ENCODE assay signal across 27 cellular contexts in the genomic region with DNA sequence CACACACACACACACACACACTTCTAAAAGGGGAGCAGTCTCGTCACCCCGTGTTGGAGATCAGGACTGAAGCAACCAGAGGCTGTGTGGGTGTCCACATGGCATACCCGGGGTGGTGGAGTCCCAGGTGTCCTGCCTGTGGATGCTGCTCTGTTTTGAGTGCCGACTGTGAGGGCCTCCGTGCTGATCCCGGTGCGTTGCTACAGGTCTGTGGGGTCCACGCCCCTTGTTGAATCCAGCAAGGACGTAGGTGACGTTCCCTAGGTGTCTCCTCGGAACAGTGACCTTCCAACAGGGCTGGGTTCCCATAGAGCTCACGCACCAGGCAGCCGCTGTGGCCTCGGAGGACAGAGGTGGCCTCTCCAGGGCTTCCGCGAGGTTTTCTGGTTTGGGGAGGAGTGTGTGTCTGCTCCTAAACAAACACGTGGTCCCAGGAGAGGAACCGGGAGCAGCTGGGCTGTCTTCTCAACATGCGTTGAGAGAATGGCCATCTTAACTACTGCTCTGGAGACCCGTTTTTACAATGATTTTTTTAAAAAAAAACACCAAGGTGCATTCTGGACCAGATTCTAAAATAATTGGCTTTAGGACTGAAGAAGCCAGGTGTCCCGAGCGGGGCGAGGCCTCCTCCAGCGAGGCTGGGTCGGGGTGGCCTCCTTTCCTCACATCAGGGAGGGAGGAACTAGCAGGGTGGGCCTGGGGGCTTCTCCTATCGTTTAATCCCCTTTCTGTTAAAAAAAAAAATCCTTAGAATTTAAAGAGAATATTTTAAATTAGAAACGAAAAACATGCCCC.
A peak's percentile ranks its signal among the peaks of the same experiment; 100 is the strongest.
DNase-seq lines count a peak whose midpoint lies in the region; ATAC-seq and TF ChIP-seq lines count a peak whose summit lies in the region.
"Had no signal": no experiment of that assay in that cellular context is flagged by ENCODE, and none has a peak within 500 bp of the region (broad histone marks: within the 10 kb centered on the region; RNA-seq: fewer than 3 reads in every experiment).

No MANE protein-coding gene starts in this region.

- no peak overlapping the region for H3K27ac ChIP-seq in osteoblast (ENCODE audit: low read depth, low read length)
- H3K27ac ChIP-seq: esophagus squamous epithelium, WERI-Rb-1 had no signal

- no peak overlapping the region for H3K4me2 ChIP-seq in osteoblast (ENCODE audit: insufficient read depth, low read length)

- H2AFZ ChIP-seq in osteoblast (ENCODE audit: low read length) = no peak overlapping the region

- DNase-seq in activated CD4-positive, CD25-positive, alpha-beta regulatory T cell treated with anti-CD3 and anti-CD28 coated beads, Interleukin-2, amount 50 U/mL, for 72 hours = peak; percentile 28
- DNase-seq in stimulated activated naive CD8-positive, alpha-beta T cell treated with anti-CD3 and anti-CD28 coated beads, Interleukin-15, Interleukin-2, amounts not matched to agents 100 U/mL and 50 U/mL, for 24 hours = no peak
- no peak for DNase-seq in stimulated activated naive CD8-positive, alpha-beta T cell treated with anti-CD3 and anti-CD28 coated beads, Interleukin-15, amount 100 ng/mL, for 72 hours
- DNase-seq in osteoblast (ENCODE audit: insufficient read length, low spot score, missing footprints) (peak; percentile 78), NCI-H1694 (lab: John Stamatoyannopoulos, UW) (no peak), SW480 (ENCODE audit: low spot score) (no peak)
- no peak for DNase-seq in activated CD4-positive, alpha-beta T cell treated with anti-CD3 and anti-CD28 coated beads, Interleukin-2, amount 10 ng/mL, durations not matched to agents 24 days and 14 days
- DNase-seq: CD8-positive, alpha-beta T cell; central memory CD4-positive, alpha-beta T cell; dermis blood vessel endothelial cell; EL; esophagus squamous epithelium; foreskin melanocyte; GOT3; HFFc6; Kasumi-1; midbrain; NCI-H1694 treated with DMSO at 0.1 percent for 48 hours; NCI-H526 treated with DMSO at 0.1 percent for 48 hours; SIG-M5; stimulated activated CD4-positive, alpha-beta T cell treated with anti-CD3 and anti-CD28 coated beads, Interleukin-15, amount 100 ng/mL, for 24 hours; stimulated activated naive B cell treated with anti-CD40 and anti-IgM and Interleukin-4, amounts not matched to agents 10 μg/mL and 1 μg/mL and 100 μg/mL, for 72 hours; T-helper 9 cell; WERI-Rb-1 had no signal

- H3K4me3 ChIP-seq in osteoblast (ENCODE audit: insufficient read depth, low read length) = no peak overlapping the region
- H3K4me3 ChIP-seq: esophagus squamous epithelium had no signal

- H3K27ac Mint-ChIP-seq in stimulated activated naive CD8-positive, alpha-beta T cell treated with anti-CD3 and anti-CD28 coated beads, Interleukin-15, amount 100 ng/mL, for 72 hours = no peak overlapping the region
- H3K27ac Mint-ChIP-seq in activated CD4-positive, alpha-beta T cell treated with anti-CD3 and anti-CD28 coated beads, Interleukin-2, amount 10 ng/mL, durations not matched to agents 24 days and 14 days = no peak overlapping the region
- H3K27ac Mint-ChIP-seq: CD8-positive, alpha-beta T cell; HFFc6; stimulated activated naive B cell treated with anti-CD40 and anti-IgM and Interleukin-4, amounts not matched to agents 10 μg/mL and 1 μg/mL and 100 μg/mL, for 72 hours had no signal

- H3K36me3 ChIP-seq in osteoblast (ENCODE audit: insufficient read depth, low read length) = peaks cover 14% of the 10 kb centered on the region

- no peaks in the 10 kb centered on the region for H4K20me1 ChIP-seq in osteoblast (ENCODE audit: insufficient read depth, low read length)

- H3K79me2 ChIP-seq in osteoblast (ENCODE audit: insufficient read depth, low read length) = no peaks in the 10 kb centered on the region

- intact Hi-C loops in activated CD4-positive, alpha-beta T cell treated with anti-CD3 and anti-CD28 coated beads, Interleukin-2, amount 10 ng/mL, durations not matched to agents 24 days and 14 days (cut with micrococcal nuclease) = no loop called here

- peaks cover 10% of the 10 kb centered on the region for H3K9me3 ChIP-seq in osteoblast (ENCODE audit: low read depth, low read length)

- peaks cover 71% of the 10 kb centered on the region for H3K36me3 Mint-ChIP-seq in activated CD4-positive, alpha-beta T cell treated with anti-CD3 and anti-CD28 coated beads, Interleukin-2, amount 10 ng/mL, durations not matched to agents 24 days and 14 days (ENCODE audit: low read depth)

- no peaks in the 10 kb centered on the region for H3K27me3 ChIP-seq in osteoblast (ENCODE audit: insufficient read depth, low read length)
- H3K27me3 ChIP-seq: esophagus squamous epithelium had no signal

- no peak for TF ChIP-seq CTCF in osteoblast (IDR thresholded peaks at IDR 0.05; ENCODE audit: extremely low read depth, low read depth, low read length)

- no peak for ATAC-seq in activated CD4-positive, CD25-positive, alpha-beta regulatory T cell treated with anti-CD3 and anti-CD28 coated beads, Interleukin-2, amount 50 U/mL, for 24 hours
- peak; percentile 21 for ATAC-seq in stimulated activated naive CD8-positive, alpha-beta T cell treated with anti-CD3 and anti-CD28 coated beads, Interleukin-15, Interleukin-2, amounts not matched to agents 100 U/mL and 50 U/mL, for 24 hours
- ATAC-seq in stimulated activated naive CD8-positive, alpha-beta T cell treated with anti-CD3 and anti-CD28 coated beads, Interleukin-15, amount 100 ng/mL, for 72 hours = no peak
- ATAC-seq: CD8-positive, alpha-beta T cell; left colon; naive thymus-derived CD4-positive, alpha-beta T cell; stimulated activated naive B cell treated with anti-CD40 and anti-IgM and Interleukin-4, amounts not matched to agents 10 μg/mL and 1 μg/mL and 100 μg/mL, for 72 hours had no signal

- H3K27me3 Mint-ChIP-seq in stimulated activated naive CD8-positive, alpha-beta T cell treated with anti-CD3 and anti-CD28 coated beads, Interleukin-15, amount 100 ng/mL, for 72 hours = no peaks in the 10 kb centered on the region
- no peaks in the 10 kb centered on the region for H3K27me3 Mint-ChIP-seq in activated CD4-positive, alpha-beta T cell treated with anti-CD3 and anti-CD28 coated beads, Interleukin-2, amount 10 ng/mL, durations not matched to agents 24 days and 14 days
- H3K27me3 Mint-ChIP-seq: naive thymus-derived CD4-positive, alpha-beta T cell; stimulated activated naive B cell treated with anti-CD40 and anti-IgM and Interleukin-4, amounts not matched to agents 10 μg/mL and 1 μg/mL and 100 μg/mL, for 72 hours had no signal

- peaks cover 27 to 31% of the 10 kb centered on the region in 2 donors for H3K9me3 Mint-ChIP-seq in stimulated activated naive CD8-positive, alpha-beta T cell treated with anti-CD3 and anti-CD28 coated beads, Interleukin-15, amount 100 ng/mL, for 72 hours
- H3K9me3 Mint-ChIP-seq in activated CD4-positive, alpha-beta T cell treated with anti-CD3 and anti-CD28 coated beads, Interleukin-2, amount 10 ng/mL, durations not matched to agents 24 days and 14 days = peaks cover 11% of the 10 kb centered on the region

- H3K4me1 ChIP-seq in osteoblast (ENCODE audit: insufficient read depth, low read length) = no peaks in the 10 kb centered on the region
- H3K4me1 ChIP-seq: esophagus squamous epithelium had no signal

- no peaks in the 10 kb centered on the region for H3K4me1 Mint-ChIP-seq in stimulated activated naive CD8-positive, alpha-beta T cell treated with anti-CD3 and anti-CD28 coated beads, Interleukin-15, amount 100 ng/mL, for 72 hours
- H3K4me1 Mint-ChIP-seq in activated CD4-positive, alpha-beta T cell treated with anti-CD3 and anti-CD28 coated beads, Interleukin-2, amount 10 ng/mL, durations not matched to agents 24 days and 14 days = no peaks in the 10 kb centered on the region

- H3K4me3 Mint-ChIP-seq in stimulated activated naive CD8-positive, alpha-beta T cell treated with anti-CD3 and anti-CD28 coated beads, Interleukin-15, amount 100 ng/mL, for 72 hours = no peak overlapping the region
- H3K4me3 Mint-ChIP-seq in activated CD4-positive, alpha-beta T cell treated with anti-CD3 and anti-CD28 coated beads, Interleukin-2, amount 10 ng/mL, durations not matched to agents 24 days and 14 days = no peak overlapping the region
- H3K4me3 Mint-ChIP-seq: CD8-positive, alpha-beta T cell; HFFc6; naive thymus-derived CD4-positive, alpha-beta T cell; stimulated activated naive B cell treated with anti-CD40 and anti-IgM and Interleukin-4, amounts not matched to agents 10 μg/mL and 1 μg/mL and 100 μg/mL, for 72 hours had no signal

Comparison
In these comparisons a context has a peak if more than half of its experiments do, and no peak if none do; other contexts are left out.
1. DNase-seq: peak in activated CD4-positive, CD25-positive, alpha-beta regulatory T cell treated with anti-CD3 and anti-CD28 coated beads, Interleukin-2, amount 50 U/mL, for 72 hours (single experiment) and osteoblast (single experiment); none in stimulated activated naive CD8-positive, alpha-beta T cell treated with anti-CD3 and anti-CD28 coated beads, Interleukin-15, Interleukin-2, amounts not matched to agents 100 U/mL and 50 U/mL, for 24 hours (single experiment), stimulated activated naive CD8-positive, alpha-beta T cell treated with anti-CD3 and anti-CD28 coated beads, Interleukin-15, amount 100 ng/mL, for 72 hours (0 of 2), NCI-H1694 (single experiment), activated CD4-positive, alpha-beta T cell treated with anti-CD3 and anti-CD28 coated beads, Interleukin-2, amount 10 ng/mL, durations not matched to agents 24 days and 14 days (single experiment) and SW480 (single experiment).